Comparison of ENCODE assay signal across 1 cellular context in the genomic region with DNA sequence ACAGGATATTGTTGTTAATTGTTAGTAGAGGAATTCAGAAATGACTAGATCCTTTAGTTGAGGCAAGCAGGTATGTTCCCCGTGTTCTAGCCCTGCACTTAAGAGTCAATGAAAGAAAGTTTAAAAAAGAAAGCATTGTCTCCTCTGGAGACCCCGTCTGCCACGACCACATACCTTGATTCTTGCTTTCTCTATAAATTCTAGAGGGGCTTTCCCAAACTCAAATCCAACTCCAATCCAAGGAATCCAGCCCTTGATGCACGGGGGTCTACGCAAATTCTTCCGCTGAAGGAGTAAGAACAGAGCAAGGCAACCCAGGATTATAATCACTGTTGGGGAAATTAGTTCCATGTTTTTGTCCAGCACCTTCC.
TF ChIP-seq lines count a peak whose summit lies in the region.

No MANE protein-coding gene starts in this region.

TF ChIP-seq in SK-N-SH, 30 proteins besides CTCF, POLR2A, EP300 and RAD21 (continued from another document):
- TF ChIP-seq, protein P1, sequence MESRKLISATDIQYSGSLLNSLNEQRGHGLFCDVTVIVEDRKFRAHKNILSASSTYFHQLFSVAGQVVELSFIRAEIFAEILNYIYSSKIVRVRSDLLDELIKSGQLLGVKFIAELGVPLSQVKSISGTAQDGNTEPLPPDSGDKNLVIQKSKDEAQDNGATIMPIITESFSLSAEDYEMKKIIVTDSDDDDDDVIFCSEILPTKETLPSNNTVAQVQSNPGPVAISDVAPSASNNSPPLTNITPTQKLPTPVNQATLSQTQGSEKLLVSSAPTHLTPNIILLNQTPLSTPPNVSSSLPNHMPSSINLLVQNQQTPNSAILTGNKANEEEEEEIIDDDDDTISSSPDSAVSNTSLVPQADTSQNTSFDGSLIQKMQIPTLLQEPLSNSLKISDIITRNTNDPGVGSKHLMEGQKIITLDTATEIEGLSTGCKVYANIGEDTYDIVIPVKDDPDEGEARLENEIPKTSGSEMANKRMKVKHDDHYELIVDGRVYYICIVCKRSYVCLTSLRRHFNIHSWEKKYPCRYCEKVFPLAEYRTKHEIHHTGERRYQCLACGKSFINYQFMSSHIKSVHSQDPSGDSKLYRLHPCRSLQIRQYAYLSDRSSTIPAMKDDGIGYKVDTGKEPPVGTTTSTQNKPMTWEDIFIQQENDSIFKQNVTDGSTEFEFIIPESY (IDR thresholded peaks at IDR 0.05; ENCODE audit: borderline replicate concordance, low read depth) = no peak
- no peak for TF ChIP-seq POLR2AphosphoS5 (IDR thresholded peaks at IDR 0.05; ENCODE audit: low read depth, low read length)
